Comparison of ENCODE assay signal across 10 cellular contexts in the genomic region with DNA sequence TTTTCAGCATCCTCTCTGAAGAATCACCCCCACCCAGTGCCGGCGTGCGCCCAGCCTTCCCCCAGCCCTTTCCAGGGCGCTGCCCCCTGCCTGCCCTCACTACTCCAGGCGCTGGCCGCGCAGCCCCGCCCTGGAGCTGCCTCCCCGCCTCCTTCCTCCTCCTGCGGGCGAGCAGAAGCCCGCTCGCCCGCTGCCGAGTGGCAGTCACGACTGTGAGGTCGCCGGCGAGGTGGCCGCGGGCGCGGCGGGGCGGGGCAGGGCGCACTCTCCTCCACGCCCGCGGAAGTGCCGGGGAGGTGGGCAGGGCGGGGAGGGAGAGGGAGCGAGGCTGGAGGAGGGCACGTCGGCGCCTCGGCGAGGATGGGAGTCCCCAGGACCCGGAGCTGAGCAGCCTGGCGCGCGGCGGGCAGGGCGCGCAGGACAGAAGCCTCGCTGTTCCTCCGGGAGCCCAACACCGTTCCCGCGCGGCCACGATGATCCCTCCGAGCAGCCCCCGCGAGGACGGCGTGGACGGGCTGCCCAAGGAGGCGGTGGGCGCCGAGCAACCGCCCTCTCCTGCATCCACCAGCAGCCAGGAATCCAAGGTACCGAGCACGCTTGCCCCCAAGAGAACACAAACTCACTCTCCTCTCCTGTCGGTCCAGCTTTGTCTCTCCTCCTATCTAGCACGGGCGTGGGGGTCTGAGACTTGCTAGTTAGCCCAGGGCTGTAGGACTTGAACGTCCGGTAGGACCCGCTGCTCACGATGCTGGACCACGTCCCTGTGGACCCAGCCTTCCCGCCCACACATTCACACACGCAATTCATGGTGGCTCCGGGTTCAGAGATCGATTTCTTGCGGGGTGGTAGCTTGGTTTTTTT. TPM values are rescaled to one million over a fixed set of nuclear protein-coding genes. Genes with fewer than 3 reads are reported as not detected.
DNase-seq lines count a peak whose midpoint lies in the region; ATAC-seq lines count a peak whose summit lies in the region.
"Had no signal": no experiment of that assay in that cellular context is flagged by ENCODE, and none has a peak within 500 bp of the region (broad histone marks: within the 10 kb centered on the region; RNA-seq: fewer than 3 reads in every experiment).

A gene with protein sequence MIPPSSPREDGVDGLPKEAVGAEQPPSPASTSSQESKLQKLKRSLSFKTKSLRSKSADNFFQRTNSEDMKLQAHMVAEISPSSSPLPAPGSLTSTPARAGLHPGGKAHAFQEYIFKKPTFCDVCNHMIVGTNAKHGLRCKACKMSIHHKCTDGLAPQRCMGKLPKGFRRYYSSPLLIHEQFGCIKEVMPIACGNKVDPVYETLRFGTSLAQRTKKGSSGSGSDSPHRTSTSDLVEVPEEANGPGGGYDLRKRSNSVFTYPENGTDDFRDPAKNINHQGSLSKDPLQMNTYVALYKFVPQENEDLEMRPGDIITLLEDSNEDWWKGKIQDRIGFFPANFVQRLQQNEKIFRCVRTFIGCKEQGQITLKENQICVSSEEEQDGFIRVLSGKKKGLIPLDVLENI (plus strand): TSS at position 334 of the 861 bp plus-strand sequence. CDS start 140 bp downstream, at position 474.

- peak; percentile 86 for ATAC-seq in activated naive CD8-positive, alpha-beta T cell treated with anti-CD3 and anti-CD28 coated beads, Interleukin-2, amount 10 ng/mL, durations not matched to agents 7 days and 5 days (ENCODE audit: low read depth)
- no peak for ATAC-seq in HG03045 (IDR thresholded peaks at IDR 0.05; ENCODE audit: unreplicated experiment)

- H3K4me3 Mint-ChIP-seq in activated naive CD8-positive, alpha-beta T cell treated with anti-CD3 and anti-CD28 coated beads, Interleukin-2, amount 10 ng/mL, durations not matched to agents 7 days and 5 days, result peak within 1 kb of the TSS; percentile 68
- H3K4me3 Mint-ChIP-seq: T-helper 1 cell treated with Interleukin-12 subunit alpha and Interleukin-12 subunit beta and Interleukin-4 antibody, amounts not matched to agents 30 μg/mL and 1 μg/mL, for 36 hours had no signal

- POLR2A ChIA-PET in activated naive CD8-positive, alpha-beta T cell treated with anti-CD3 and anti-CD28 coated beads, Interleukin-2, amount 10 ng/mL, durations not matched to agents 7 days and 5 days (lab: Charles Lee), result no interaction called here

- H3K4me3 ChIP-seq in MG63 (peak within 1 kb of the TSS; percentile 62), iPS-15b (ENCODE audit: low read depth, low read length) (peak within 1 kb of the TSS; percentile 77), skeletal muscle tissue (ENCODE audit: low read length in 3 of 3) (peak within 1 kb of the TSS; percentile 60 to 71 (median 68))

- H3K4me1 Mint-ChIP-seq in activated naive CD8-positive, alpha-beta T cell treated with anti-CD3 and anti-CD28 coated beads, Interleukin-2, amount 10 ng/mL, durations not matched to agents 7 days and 5 days, result peaks cover 7% of the 10 kb centered on the region

- H3K9me3 ChIP-seq in MG63 (no peaks in the 10 kb centered on the region), iPS-15b (ENCODE audit: control insufficient read depth, insufficient read depth, low read length) (no peaks in the 10 kb centered on the region), skeletal muscle tissue (ENCODE audit: control insufficient read depth in 3 of 3, low read length in 3 of 3) (no peaks in the 10 kb centered on the region)

- H3K27me3 ChIP-seq in MG63 (no peaks in the 10 kb centered on the region), iPS-15b (ENCODE audit: control insufficient read depth, insufficient read depth, low read length) (peaks cover 26% of the 10 kb centered on the region), skeletal muscle tissue (ENCODE audit: control insufficient read depth in 3 of 3, insufficient read depth in 3 of 3, low read length in 3 of 3) (peaks cover 0 to 8% (median 0%) of the 10 kb centered on the region in 3 donors)

- DNase-seq in DMS 273 (lab: John Stamatoyannopoulos, UW; ENCODE audit: unreplicated experiment) (peak; percentile 77), DMS 273 treated with DMSO at 0.1 percent for 48 hours (lab: John Stamatoyannopoulos, UW) (no peak), MG63 (peak; percentile 54)
- DNase-seq in activated naive CD8-positive, alpha-beta T cell treated with anti-CD3 and anti-CD28 coated beads, Interleukin-2, amount 10 ng/mL, durations not matched to agents 7 days and 5 days, result peak; percentile 50
- DNase-seq in stimulated activated CD4-positive, alpha-beta T cell treated with anti-CD3 and anti-CD28 coated beads, Interleukin-12 subunit alpha, Interleukin-12 subunit beta, amount 100 ng/mL, for 4 hours, result no peak

- H3K36me3 ChIP-seq in MG63 (peaks cover 2% of the 10 kb centered on the region; the same call in 1 of the 2 replicates), iPS-15b (ENCODE audit: control insufficient read depth, insufficient read depth, low read length) (no peaks in the 10 kb centered on the region), skeletal muscle tissue (ENCODE audit: control insufficient read depth in 3 of 3, insufficient read depth in 3 of 3, low read length in 3 of 3) (no peaks in the 10 kb centered on the region)

- H3K27ac Mint-ChIP-seq in activated naive CD8-positive, alpha-beta T cell treated with anti-CD3 and anti-CD28 coated beads, Interleukin-2, amount 10 ng/mL, durations not matched to agents 7 days and 5 days, result no peak within 1 kb of the TSS
- H3K27ac Mint-ChIP-seq: T-helper 1 cell treated with Interleukin-12 subunit alpha and Interleukin-12 subunit beta and Interleukin-4 antibody, amounts not matched to agents 30 μg/mL and 1 μg/mL, for 36 hours had no signal

- no peaks in the 10 kb centered on the region for H3K36me3 Mint-ChIP-seq in activated naive CD8-positive, alpha-beta T cell treated with anti-CD3 and anti-CD28 coated beads, Interleukin-2, amount 10 ng/mL, durations not matched to agents 7 days and 5 days

- no peak within 1 kb of the TSS for H3K27ac ChIP-seq in skeletal muscle tissue (ENCODE audit: low read depth, low read length)
- H3K27ac ChIP-seq: 22Rv1 had no signal

- H3K27me3 Mint-ChIP-seq in activated naive CD8-positive, alpha-beta T cell treated with anti-CD3 and anti-CD28 coated beads, Interleukin-2, amount 10 ng/mL, durations not matched to agents 7 days and 5 days, result peaks cover 39% of the 10 kb centered on the region

- H3K9ac ChIP-seq in iPS-15b (ENCODE audit: low read depth, low read length) (peak within 1 kb of the TSS; percentile 73), skeletal muscle tissue (ENCODE audit: low read depth in 1 of 3, low read length in 3 of 3) (peak within 1 kb of the TSS in 2 of 3 donors; percentile 34 to 56)

- no peaks in the 10 kb centered on the region for H3K9me3 Mint-ChIP-seq in activated naive CD8-positive, alpha-beta T cell treated with anti-CD3 and anti-CD28 coated beads, Interleukin-2, amount 10 ng/mL, durations not matched to agents 7 days and 5 days
- H3K9me3 Mint-ChIP-seq: T-helper 1 cell treated with Interleukin-12 subunit alpha and Interleukin-12 subunit beta and Interleukin-4 antibody, amounts not matched to agents 30 μg/mL and 1 μg/mL, for 36 hours had no signal

- peaks cover 3% of the 10 kb centered on the region for H3K4me1 ChIP-seq in iPS-15b (ENCODE audit: control insufficient read depth, insufficient read depth, low read length)
- H3K4me1 ChIP-seq in skeletal muscle tissue (ENCODE audit: control insufficient read depth in 3 of 3, insufficient read depth in 3 of 3, low read length in 3 of 3), result peaks cover 0 to 4% (median 2%) of the 10 kb centered on the region in 3 donors

RNA-seq across cellular contexts. Expression of the gene that starts here (rescaled TPM):
- 5.6 and 5.7 TPM in 2 replicates for total RNA-seq in MG63 (2014; rRNA removed; shearing (Covaris generic); ENCODE audit: low replicate concordance)
- total RNA-seq in activated naive CD8-positive, alpha-beta T cell treated with anti-CD3 and anti-CD28 coated beads, Interleukin-2, amount 10 ng/mL, durations not matched to agents 7 days and 5 days, result not detected
- 49.1 TPM for total RNA-seq in skeletal muscle tissue

Comparison
In these comparisons a context has a peak if more than half of its experiments do, and no peak if none do; other contexts are left out.
1. DNase-seq: peak in DMS 273 (single experiment) and MG63 (single experiment); none in DMS 273 treated with DMSO at 0.1 percent for 48 hours (single experiment) and stimulated activated CD4-positive, alpha-beta T cell treated with anti-CD3 and anti-CD28 coated beads, Interleukin-12 subunit alpha, Interleukin-12 subunit beta, amount 100 ng/mL, for 4 hours (single experiment).
2. Peak in DNase-seq and ATAC-seq in activated naive CD8-positive, alpha-beta T cell treated with anti-CD3 and anti-CD28 coated beads, Interleukin-2, amount 10 ng/mL, durations not matched to agents 7 days and 5 days; RNA of the gene not detected or under 1 TPM.
3. Peak in every context shown above with its lines, with median percentiles within 50 percentile points of each other: H3K4me3 ChIP-seq.